In genomic region chr17:39603304-39604016, GRCh38 we compare ENCODE assay signal across 22 cellular contexts. TPM values are rescaled to one million over a fixed set of nuclear protein-coding genes. Genes with fewer than 3 reads are reported as not detected.
DNase-seq lines count a peak whose midpoint lies in the region; ATAC-seq and TF ChIP-seq lines count a peak whose summit lies in the region.
"Had no signal": no experiment of that assay in that cellular context is flagged by ENCODE, and none has a peak within 500 bp of the region (broad histone marks: within the 10 kb centered on the region; RNA-seq: fewer than 3 reads in every experiment).

No MANE protein-coding gene starts in this region.

- in situ Hi-C loops in transverse colon (cut with MboI; ENCODE audit: low pct_ligation_motif_present in 1 of 4, low pct_unique_long_range_greater_than_20kb in 1 of 4, low sequenced_read_pairs in 3 of 4): no loop called here

- H3K9me3 ChIP-seq in suprapubic skin: no peaks in the 10 kb centered on the region
- H3K9me3 ChIP-seq in transverse colon: no peaks in the 10 kb centered on the region
- H3K9me3 ChIP-seq: BLaER1, prostate gland, testis had no signal

- peaks cover 72% of the 10 kb centered on the region for H3K27me3 Mint-ChIP-seq in activated T-cell treated with anti-CD3 and anti-CD28 coated beads, Interleukin-2, amount 50 U/mL, for 72 hours (ENCODE audit: low read depth)
- peaks cover 73% of the 10 kb centered on the region for H3K27me3 Mint-ChIP-seq in osteocyte (ENCODE audit: unreplicated experiment)

- H3K4me3 Mint-ChIP-seq in activated T-cell treated with anti-CD3 and anti-CD28 coated beads, Interleukin-2, amount 50 U/mL, for 72 hours: peak overlapping the region; percentile 11 to 24
- H3K4me3 Mint-ChIP-seq in osteocyte (ENCODE audit: unreplicated experiment): no peak overlapping the region
- H3K4me3 Mint-ChIP-seq: activated T-helper 17 cell treated with anti-CD3 and anti-CD28 coated beads, Interleukin-2, amount 50 U/mL, for 72 hours; nephron progenitor cell; T-helper 17 cell had no signal

- H3K27ac ChIP-seq in foreskin keratinocyte: peak overlapping the region; percentile 19
- H3K27ac ChIP-seq in suprapubic skin: no peak overlapping the region
- no peak overlapping the region for H3K27ac ChIP-seq in transverse colon
- H3K27ac ChIP-seq: BLaER1, cardiac muscle cell, prostate gland, testis had no signal

- DNase-seq in activated T-cell treated with anti-CD3 and anti-CD28 coated beads, Interleukin-2, amount 50 U/mL, for 72 hours: no peak
- DNase-seq in activated T-cell treated with anti-CD3 and anti-CD28 coated beads, Interleukin-2, amount 50 U/mL, for 1 hour: no peak
- DNase-seq in NCI-H526 treated with DMSO at 0.1 percent for 48 hours (lab: John Stamatoyannopoulos, UW) (peak; percentile 15), foreskin keratinocyte (peak; percentile 61 to 78), suprapubic skin (ENCODE audit: low spot score in 2 of 2) (no peak), NCI-H2029 treated with DMSO at 0.1 percent for 48 hours (lab: John Stamatoyannopoulos, UW) (no peak), osteocyte (ENCODE audit: extremely low spot score, unreplicated experiment) (no peak), transverse colon (no peak)
- DNase-seq: islet precursor cell; NCI-H510A; nephron progenitor cell; stimulated activated CD4-positive, alpha-beta T cell treated with anti-CD3 and anti-CD28 coated beads, Interleukin-4, amount 100 ng/mL, for 24 hours; T-helper 17 cell; testis had no signal

- TF ChIP-seq POLR2A in suprapubic skin (IDR thresholded peaks at IDR 0.05) (no peak), transverse colon (IDR thresholded peaks at IDR 0.05) (no peak)

- WGBS in suprapubic skin: 6% methylated on average over 11 of the region's 14 CpGs
- WGBS in transverse colon (ENCODE audit: low coverage in 1 of 2), 2 donors: 7% methylated on average over 14 of the region's 14 CpGs; no CpG with 5 or more reads in 1 of the 2 donors

- H3K36me3 Mint-ChIP-seq in activated T-cell treated with anti-CD3 and anti-CD28 coated beads, Interleukin-2, amount 50 U/mL, for 72 hours (ENCODE audit: insufficient read depth in 2 of 2): no peaks in the 10 kb centered on the region
- H3K36me3 Mint-ChIP-seq in osteocyte (ENCODE audit: unreplicated experiment): peaks cover 3% of the 10 kb centered on the region

- H3K9me3 Mint-ChIP-seq in activated T-cell treated with anti-CD3 and anti-CD28 coated beads, Interleukin-2, amount 50 U/mL, for 72 hours: no peaks in the 10 kb centered on the region
- H3K9me3 Mint-ChIP-seq in osteocyte (ENCODE audit: unreplicated experiment): no peaks in the 10 kb centered on the region
- H3K9me3 Mint-ChIP-seq: activated T-helper 17 cell treated with anti-CD3 and anti-CD28 coated beads, Interleukin-2, amount 50 U/mL, for 72 hours; nephron progenitor cell had no signal

- H3K4me1 ChIP-seq in foreskin keratinocyte: peaks cover 7% of the 10 kb centered on the region
- H3K4me1 ChIP-seq in suprapubic skin: peaks cover 65% of the 10 kb centered on the region
- peaks cover 23 to 42% (median 37%) of the 10 kb centered on the region in 4 donors for H3K4me1 ChIP-seq in transverse colon

- no peak for TF ChIP-seq CTCF in foreskin keratinocyte (conservative IDR thresholded peaks at IDR 0.05)
- TF ChIP-seq CTCF in suprapubic skin (IDR thresholded peaks at IDR 0.05): no peak
- no peak for TF ChIP-seq CTCF in osteocyte (IDR thresholded peaks at IDR 0.05)
- no peak for TF ChIP-seq CTCF in transverse colon (IDR thresholded peaks at IDR 0.05)

- no peak overlapping the region for H3K27ac Mint-ChIP-seq in activated T-cell treated with anti-CD3 and anti-CD28 coated beads, Interleukin-2, amount 50 U/mL, for 72 hours
- H3K27ac Mint-ChIP-seq in osteocyte (ENCODE audit: unreplicated experiment): no peak overlapping the region
- H3K27ac Mint-ChIP-seq: activated T-helper 17 cell treated with anti-CD3 and anti-CD28 coated beads, Interleukin-2, amount 50 U/mL, for 72 hours; nephron progenitor cell; T-helper 17 cell had no signal

- peaks cover 34% of the 10 kb centered on the region for H3K4me1 Mint-ChIP-seq in activated T-cell treated with anti-CD3 and anti-CD28 coated beads, Interleukin-2, amount 50 U/mL, for 72 hours (ENCODE audit: low read depth)
- H3K4me1 Mint-ChIP-seq in osteocyte (ENCODE audit: unreplicated experiment): peaks cover 12% of the 10 kb centered on the region
- H3K4me1 Mint-ChIP-seq: activated T-helper 17 cell treated with anti-CD3 and anti-CD28 coated beads, Interleukin-2, amount 50 U/mL, for 72 hours; nephron progenitor cell had no signal

- intact Hi-C loops in transverse colon (cut with DNase I; ENCODE audit: low total_unique reads): no loop called here

- H3K27me3 ChIP-seq in foreskin keratinocyte: peaks cover 100% of the 10 kb centered on the region
- peaks cover 99% of the 10 kb centered on the region for H3K27me3 ChIP-seq in suprapubic skin
- H3K27me3 ChIP-seq in transverse colon: peaks cover 100% of the 10 kb centered on the region

- ATAC-seq in activated T-cell treated with anti-CD3 and anti-CD28 coated beads, Interleukin-2, amount 50 U/mL, for 72 hours (replicated peaks in 1 of 2): no peak
- peak; percentile 15 for ATAC-seq in foreskin keratinocyte
- ATAC-seq: activated T-helper 17 cell treated with anti-CD3 and anti-CD28 coated beads, Interleukin-2, amount 50 U/mL, for 72 hours; K562; T-helper 17 cell had no signal

- H3K4me3 ChIP-seq in suprapubic skin (peak overlapping the region; percentile 43), transverse colon (no peak overlapping the region)
- H3K4me3 ChIP-seq: BLaER1, cardiac muscle cell, K562, prostate gland, testis had no signal

- H3K36me3 ChIP-seq in suprapubic skin (no peaks in the 10 kb centered on the region), transverse colon (no peaks in the 10 kb centered on the region)
- H3K36me3 ChIP-seq: BLaER1, cardiac muscle cell, prostate gland had no signal

- TF ChIP-seq EP300 in suprapubic skin (IDR thresholded peaks at IDR 0.05) (no peak), transverse colon (IDR thresholded peaks at IDR 0.05; ENCODE audit: low read depth) (no peak)

RNA-seq across cellular contexts. Expression of gene NEUROD2, which starts 4.3 kb away (rescaled TPM):
- not detected for total RNA-seq in activated T-cell treated with anti-CD3 and anti-CD28 coated beads, Interleukin-2, amount 50 U/mL, for 72 hours
- total RNA-seq in foreskin keratinocyte (not detected in 2 replicates), suprapubic skin (not detected), osteocyte (not detected in 2 replicates), transverse colon (not detected)
- polyA plus RNA-seq in foreskin keratinocyte: not detected in 2 replicates
- total RNA-seq: A172; activated CD8-positive, alpha-beta memory T cell treated with anti-CD3 and anti-CD28 coated beads for 36 hours; activated T-helper 17 cell treated with anti-CD3 and anti-CD28 coated beads, Interleukin-2, amount 50 U/mL, for 72 hours; cardiac muscle cell; K562; lung microvascular endothelial cell; T-helper 17 cell had no signal
- polyA plus RNA-seq: cardiac muscle cell, K562 had no signal

RNA-seq across cellular contexts. Expression of gene PPP1R1B, which starts 23.3 kb away (rescaled TPM):
- total RNA-seq in activated T-cell treated with anti-CD3 and anti-CD28 coated beads, Interleukin-2, amount 50 U/mL, for 72 hours: not detected
- total RNA-seq in foreskin keratinocyte: 0.68 and 0.88 TPM in 2 replicates
- polyA plus RNA-seq in foreskin keratinocyte: 0.67 and 1.3 TPM in 2 replicates
- 100 to 1,000 TPM in 1 of 4 donors, 10 to 100 TPM in 3; 43.7 to 112 (median 70.4) TPM for total RNA-seq in suprapubic skin
- total RNA-seq in osteocyte: 4.5 and 6.0 TPM in 2 replicates
- 100 to 1,000 TPM; 125 to 509 (median 223) TPM for total RNA-seq in transverse colon
- total RNA-seq: A172; activated CD8-positive, alpha-beta memory T cell treated with anti-CD3 and anti-CD28 coated beads for 36 hours; activated T-helper 17 cell treated with anti-CD3 and anti-CD28 coated beads, Interleukin-2, amount 50 U/mL, for 72 hours; lung microvascular endothelial cell had no signal

RNA-seq across cellular contexts. Expression of gene STARD3, which starts 33.5 kb away (rescaled TPM):
- 10 to 100 TPM; 63.5 to 65.1 TPM for total RNA-seq in activated T-cell treated with anti-CD3 and anti-CD28 coated beads, Interleukin-2, amount 50 U/mL, for 72 hours
- total RNA-seq in foreskin keratinocyte: 32.8 and 33.5 TPM in 2 replicates
- polyA plus RNA-seq in foreskin keratinocyte: 37.1 and 39.3 TPM in 2 replicates
- total RNA-seq in suprapubic skin: 100 to 1,000 TPM in 2 of 4 donors, 10 to 100 TPM in 2; 51.7 to 156 (median 83.9) TPM
- total RNA-seq in osteocyte: 55.5 and 68.9 TPM in 2 replicates
- total RNA-seq in transverse colon: 100 to 1,000 TPM in 1 of 4 donors, 10 to 100 TPM in 3; 63.5 to 193 (median 73.2) TPM

Comparison
In these comparisons a context has a peak if more than half of its experiments do, and no peak if none do; other contexts are left out.
1. DNase-seq: peak in NCI-H526 treated with DMSO at 0.1 percent for 48 hours (single experiment) and foreskin keratinocyte (2 of 2); none in activated T-cell treated with anti-CD3 and anti-CD28 coated beads, Interleukin-2, amount 50 U/mL, for 72 hours (0 of 2), activated T-cell treated with anti-CD3 and anti-CD28 coated beads, Interleukin-2, amount 50 U/mL, for 1 hour (single experiment), suprapubic skin (0 of 2), NCI-H2029 treated with DMSO at 0.1 percent for 48 hours (single experiment), osteocyte (single experiment) and transverse colon (single experiment).